In genomic region chr3:127929818-127930217, GRCh38 we compare ENCODE assay signal across 21 cellular contexts. TPM values are rescaled to one million over a fixed set of nuclear protein-coding genes. Genes with fewer than 3 reads are reported as not detected.
A peak's percentile ranks its signal among the peaks of the same experiment; 100 is the strongest.
DNase-seq lines count a peak whose midpoint lies in the region; ATAC-seq, FAIRE-seq and TF ChIP-seq lines count a peak whose summit lies in the region.
"Had no signal": no experiment of that assay in that cellular context is flagged by ENCODE, and none has a peak within 500 bp of the region (broad histone marks: within the 10 kb centered on the region; RNA-seq: fewer than 3 reads in every experiment).

No MANE protein-coding gene starts in this region.

- peak; percentile 3 for DNase-seq in DMS53 (lab: John Stamatoyannopoulos, UW)
- DNase-seq in DMS53 treated with DMSO at 0.1 percent for 48 hours (lab: John Stamatoyannopoulos, UW; ENCODE audit: unreplicated experiment) = no peak
- DNase-seq in NCI-H1417 treated with DMSO at 0.1 percent for 48 hours (lab: John Stamatoyannopoulos, UW) = peak; percentile 50
- DNase-seq in K562 (ENCODE audit: extremely low read depth in 1 of 4, low spot score in 3 of 4) = no peak
- DNase-seq in small intestine = peak; percentile 91
- DNase-seq in NCI-H2107 treated with DMSO at 0.1 percent for 48 hours (lab: John Stamatoyannopoulos, UW; ENCODE audit: unreplicated experiment) = no peak
- DNase-seq in SKM-1 (lab: John Stamatoyannopoulos, UW; ENCODE audit: unreplicated experiment) = no peak
- DNase-seq in hippocampal formation (lab: John Stamatoyannopoulos, UW) = no peak
- DNase-seq: DMS153, Karpas-422, MV-4-11, NCI-H1436 treated with DMSO at 0.1 percent for 48 hours, NCI-H2107, NCI-H748 treated with DMSO at 0.1 percent for 48 hours, SIG-M5 had no signal

- POLR2A ChIA-PET in K562 (lab: Yijun Ruan, JAX) = no interaction called here

- H3K4me3 ChIP-seq in K562 (no peak overlapping the region), small intestine (ENCODE audit: low read depth in 1 of 2, low read length in 2 of 2) (no peak overlapping the region)
- H3K4me3 ChIP-seq: BLaER1 treated with 17β-estradiol and CSF1 and Interleukin-3, amounts not matched to agents 10 nM and 100 nM; GM12878 had no signal

- H3K9me3 ChIP-seq in K562 (replicated peaks; ENCODE audit: control insufficient read depth, insufficient read depth, low read depth, low read length) = no peaks in the 10 kb centered on the region
- H3K9me3 ChIP-seq in small intestine (ENCODE audit: control insufficient read depth, low read depth) = no peaks in the 10 kb centered on the region
- H3K9me3 ChIP-seq: BLaER1 treated with 17β-estradiol and CSF1 and Interleukin-3, amounts not matched to agents 10 nM and 100 nM had no signal

- no peaks in the 10 kb centered on the region for H4K20me1 ChIP-seq in K562 (replicated peaks; ENCODE audit: control insufficient read depth, insufficient read depth, low read length)
- H4K20me1 ChIP-seq: BLaER1 treated with 17β-estradiol and CSF1 and Interleukin-3, amounts not matched to agents 10 nM and 100 nM had no signal

- TF ChIP-seq EP300 in K562 (IDR thresholded peaks at IDR 0.05; ENCODE audit: low read length) = no peak

- ATAC-seq in K562 = no peak
- ATAC-seq: GM12878 had no signal

- in situ Hi-C loops in K562 (cut with MboI) = no loop called here

- no peak overlapping the region for H2AFZ ChIP-seq in K562 (ENCODE audit: low read depth, low read length)

- TF ChIP-seq CTCF in K562 (IDR thresholded peaks at IDR 0.05 in 2 of 3, conservative IDR thresholded peaks at IDR 0.05 in 1 of 3; ENCODE audit: insufficient read depth in 2 of 3, low read depth in 1 of 3, low read length in 3 of 3) = no peak

- FAIRE-seq in K562 (lab: Jason Lieb, UNC) (no peak), small intestine (lab: Jason Lieb, UNC) (peak; percentile 67)
- FAIRE-seq: GM12878, H1, RCC 7860 had no signal

- H3K27me3 ChIP-seq in K562 (ENCODE audit: control insufficient read depth in 2 of 2, insufficient read depth in 2 of 2, low read length in 2 of 2) (no peaks in the 10 kb centered on the region), small intestine (ENCODE audit: control insufficient read depth in 2 of 2, insufficient read depth in 2 of 2, low read length in 2 of 2) (no peaks in the 10 kb centered on the region)
- H3K27me3 ChIP-seq: BLaER1 treated with 17β-estradiol and CSF1 and Interleukin-3, amounts not matched to agents 10 nM and 100 nM had no signal

- H3K36me3 ChIP-seq in K562 (ENCODE audit: control insufficient read depth, insufficient read depth, low read length) = no peaks in the 10 kb centered on the region
- H3K36me3 ChIP-seq in small intestine (ENCODE audit: control insufficient read depth in 2 of 2, insufficient read depth in 2 of 2, low read length in 2 of 2) = no peaks in the 10 kb centered on the region
- H3K36me3 ChIP-seq: BLaER1 treated with 17β-estradiol and CSF1 and Interleukin-3, amounts not matched to agents 10 nM and 100 nM had no signal

- no peak for TF ChIP-seq POLR2A in K562 (conservative IDR thresholded peaks at IDR 0.05)

- H3K79me2 ChIP-seq in K562 (ENCODE audit: control insufficient read depth, insufficient read depth, low read length) = no peaks in the 10 kb centered on the region

- CTCF ChIA-PET in K562 (lab: Yijun Ruan, JAX; ENCODE audit: low intra/inter-chr PET ratio) = no interaction called here

- H3K4me2 ChIP-seq in K562 (ENCODE audit: insufficient read depth, low read length) = no peak overlapping the region
- H3K4me2 ChIP-seq: BLaER1 treated with 17β-estradiol and CSF1 and Interleukin-3, amounts not matched to agents 10 nM and 100 nM had no signal

- intact Hi-C loops in K562 (cut with micrococcal nuclease) = no loop called here

- no peak overlapping the region for H3K27ac ChIP-seq in K562 (ENCODE audit: extremely low read depth, low read depth, low read length)
- H3K27ac ChIP-seq in small intestine (ENCODE audit: low read depth in 1 of 2, low read length in 1 of 2) = peak overlapping the region in 1 of 2 donors; percentile 3
- H3K27ac ChIP-seq: 22Rv1; BLaER1 treated with 17β-estradiol and CSF1 and Interleukin-3, amounts not matched to agents 10 nM and 100 nM had no signal

- H3K9me1 ChIP-seq in K562 (ENCODE audit: control insufficient read depth, insufficient read depth, low read length) = no peaks in the 10 kb centered on the region

- no TSS peak for BruUV-seq in K562 (replicated peaks; lab: Mats Ljungman, UMichigan)

- WGBS in K562 (ENCODE audit: insufficient coverage, low coverage, missing lambda C conversion rate) = 0% methylated on average over 3 of the region's 3 CpGs
- 22 to 70% (median 29%) methylated on average over 3 of the region's 3 CpGs for WGBS in small intestine, 3 donors

- no peak for TF ChIP-seq RAD21 in K562 (CRISPR knock-in tag; conservative IDR thresholded peaks at IDR 0.05 in 1 of 2, IDR thresholded peaks at IDR 0.05 in 1 of 2)

- no peak overlapping the region for H3K9ac ChIP-seq in K562 (ENCODE audit: insufficient read depth in 1 of 2, low read depth in 2 of 2, low read length in 2 of 2)
- H3K9ac ChIP-seq: BLaER1 treated with 17β-estradiol and CSF1 and Interleukin-3, amounts not matched to agents 10 nM and 100 nM had no signal

- H3K4me1 ChIP-seq in K562 (replicated peaks in 1 of 2; ENCODE audit: control insufficient read depth in 2 of 2, insufficient read depth in 2 of 2, low read length in 2 of 2) = no peaks in the 10 kb centered on the region
- H3K4me1 ChIP-seq in small intestine (ENCODE audit: control insufficient read depth in 2 of 2, insufficient read depth in 1 of 2, low read depth in 1 of 2, low read length in 1 of 2) = no peaks in the 10 kb centered on the region

TF ChIP-seq in K562, 482 proteins besides CTCF, POLR2A, EP300 and RAD21 (continues in another document):
- no peak for TF ChIP-seq ZNF282 (CRISPR knock-in tag; IDR thresholded peaks at IDR 0.05)
- TF ChIP-seq FOS (IDR thresholded peaks at IDR 0.05; ENCODE audit: extremely low read depth, insufficient read length) = no peak
- TF ChIP-seq ZNF232 (CRISPR knock-in tag; IDR thresholded peaks at IDR 0.05) = no peak
- no peak for TF ChIP-seq HNRNPUL1 (IDR thresholded peaks at IDR 0.05; ENCODE audit: low read length)
- TF ChIP-seq, protein P1, sequence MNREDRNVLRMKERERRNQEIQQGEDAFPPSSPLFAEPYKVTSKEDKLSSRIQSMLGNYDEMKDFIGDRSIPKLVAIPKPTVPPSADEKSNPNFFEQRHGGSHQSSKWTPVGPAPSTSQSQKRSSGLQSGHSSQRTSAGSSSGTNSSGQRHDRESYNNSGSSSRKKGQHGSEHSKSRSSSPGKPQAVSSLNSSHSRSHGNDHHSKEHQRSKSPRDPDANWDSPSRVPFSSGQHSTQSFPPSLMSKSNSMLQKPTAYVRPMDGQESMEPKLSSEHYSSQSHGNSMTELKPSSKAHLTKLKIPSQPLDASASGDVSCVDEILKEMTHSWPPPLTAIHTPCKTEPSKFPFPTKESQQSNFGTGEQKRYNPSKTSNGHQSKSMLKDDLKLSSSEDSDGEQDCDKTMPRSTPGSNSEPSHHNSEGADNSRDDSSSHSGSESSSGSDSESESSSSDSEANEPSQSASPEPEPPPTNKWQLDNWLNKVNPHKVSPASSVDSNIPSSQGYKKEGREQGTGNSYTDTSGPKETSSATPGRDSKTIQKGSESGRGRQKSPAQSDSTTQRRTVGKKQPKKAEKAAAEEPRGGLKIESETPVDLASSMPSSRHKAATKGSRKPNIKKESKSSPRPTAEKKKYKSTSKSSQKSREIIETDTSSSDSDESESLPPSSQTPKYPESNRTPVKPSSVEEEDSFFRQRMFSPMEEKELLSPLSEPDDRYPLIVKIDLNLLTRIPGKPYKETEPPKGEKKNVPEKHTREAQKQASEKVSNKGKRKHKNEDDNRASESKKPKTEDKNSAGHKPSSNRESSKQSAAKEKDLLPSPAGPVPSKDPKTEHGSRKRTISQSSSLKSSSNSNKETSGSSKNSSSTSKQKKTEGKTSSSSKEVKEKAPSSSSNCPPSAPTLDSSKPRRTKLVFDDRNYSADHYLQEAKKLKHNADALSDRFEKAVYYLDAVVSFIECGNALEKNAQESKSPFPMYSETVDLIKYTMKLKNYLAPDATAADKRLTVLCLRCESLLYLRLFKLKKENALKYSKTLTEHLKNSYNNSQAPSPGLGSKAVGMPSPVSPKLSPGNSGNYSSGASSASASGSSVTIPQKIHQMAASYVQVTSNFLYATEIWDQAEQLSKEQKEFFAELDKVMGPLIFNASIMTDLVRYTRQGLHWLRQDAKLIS (CRISPR knock-in tag; IDR thresholded peaks at IDR 0.05) = no peak
- no peak for TF ChIP-seq ATF6 (CRISPR knock-in tag; IDR thresholded peaks at IDR 0.05)

RNA-seq across cellular contexts. Expression of gene KBTBD12, which starts 14.8 kb away (rescaled TPM):
- not detected in 2 replicates for total RNA-seq in K562 (2011; cell fraction: chromatin; rRNA removed; ENCODE audit: low replicate concordance)
- total RNA-seq in K562 (2011; cell fraction: nucleolus; rRNA removed) = not detected in 2 replicates
- not detected in 2 replicates for total RNA-seq in K562 (2011; cell fraction: nucleoplasm; rRNA removed)
- not detected in 2 replicates for total RNA-seq in K562 (2014; rRNA removed)
- total RNA-seq in K562 (2014; rRNA removed; fragmentation: Illumina TruSeq; extraction: Trizol) = not detected in 2 replicates
- not detected in 2 replicates for total RNA-seq in K562 (2015; rRNA removed; fragmentation: Illumina TruSeq; extraction: Trizol)
- total RNA-seq in K562 (2021) = not detected in 2 replicates
- polyA plus RNA-seq in K562 (2011; rRNA removed) = not detected in 2 replicates
- not detected in 2 replicates for polyA plus RNA-seq in K562 (2011; cell fraction: cytosol; rRNA removed)
- polyA plus RNA-seq in K562 (2011; cell fraction: nucleus; rRNA removed) = not detected in 2 replicates
- polyA plus RNA-seq in K562 (2012) = not detected in 2 replicates
- polyA plus RNA-seq in K562 (2014; fragmentation: Illumina TruSeq; extraction: Trizol) = not detected in 2 replicates
- polyA plus RNA-seq in K562 (2014; fragmentation: Nextera tagmentation; extraction: Ambion mirVana) = not detected
- not detected in 2 replicates for polyA plus RNA-seq in K562 (2014; rRNA removed)
- polyA minus RNA-seq in K562 (2011; rRNA and poly(A)+ RNA removed) = 0.06 TPM in 1 of 2 replicates, not detected in the other
- not detected in 2 replicates for polyA minus RNA-seq in K562 (2011; cell fraction: cytosol; rRNA and poly(A)+ RNA removed)
- not detected in 2 replicates for polyA minus RNA-seq in K562 (2011; cell fraction: nucleus; rRNA and poly(A)+ RNA removed)
- polyA plus RNA-seq in small intestine = 1 to 10 TPM in 2 of 3 donors, under 1 TPM in 1; 0.30 to 3.6 (median 1.6) TPM
- total RNA-seq: G401, GM12878 had no signal

Comparison
In these comparisons a context has a peak if more than half of its experiments do, and no peak if none do; other contexts are left out.
1. DNase-seq: peak in DMS53 (single experiment), NCI-H1417 treated with DMSO at 0.1 percent for 48 hours (single experiment) and small intestine (single experiment); none in DMS53 treated with DMSO at 0.1 percent for 48 hours (single experiment), K562 (0 of 4), NCI-H2107 treated with DMSO at 0.1 percent for 48 hours (single experiment), SKM-1 (single experiment) and hippocampal formation (0 of 2).